In genomic region chr12:113072136-113072535, GRCh38 we compare ENCODE assay signal across 14 cellular contexts. TPM values are rescaled to one million over a fixed set of nuclear protein-coding genes. Genes with fewer than 3 reads are reported as not detected.
DNase-seq lines count a peak whose midpoint lies in the region; ATAC-seq lines count a peak whose summit lies in the region.
"Had no signal": no experiment of that assay in that cellular context is flagged by ENCODE, and none has a peak within 500 bp of the region (broad histone marks: within the 10 kb centered on the region; RNA-seq: fewer than 3 reads in every experiment).

No MANE protein-coding gene starts in this region.

- peak overlapping the region; percentile 53 to 64 for H3K4me3 Mint-ChIP-seq in activated T-cell treated with anti-CD3 and anti-CD28 coated beads, Interleukin-2, amount 50 U/mL, for 72 hours
- peak overlapping the region; percentile 15 for H3K4me3 Mint-ChIP-seq in activated T-helper 17 cell treated with anti-CD3 and anti-CD28 coated beads, Interleukin-2, amount 50 U/mL, for 72 hours
- H3K4me3 Mint-ChIP-seq: activated naive CD8-positive, alpha-beta T cell treated with anti-CD3 and anti-CD28 coated beads, Interleukin-2, amount 50 U/mL, for 24 hours had no signal

- intact Hi-C loops in sciatic nerve (cut with DNase I) = no loop called here

- no peak for DNase-seq in activated T-cell treated with anti-CD3 and anti-CD28 coated beads, Interleukin-2, amount 50 U/mL, for 72 hours
- DNase-seq in activated T-cell treated with anti-CD3 and anti-CD28 coated beads for 4 hours = no peak
- DNase-seq in HuH-7 (ENCODE audit: low spot score) = peak; percentile 50
- no peak for DNase-seq in sciatic nerve (ENCODE audit: low spot score)
- no peak for DNase-seq in GM19238 (ENCODE audit: insufficient read length, low spot score)
- DNase-seq: activated CD4-positive, alpha-beta T cell treated with anti-CD3 and anti-CD28 coated beads for 4 hours; activated naive CD8-positive, alpha-beta T cell treated with anti-CD3 and anti-CD28 coated beads, Interleukin-2, amount 50 U/mL, for 24 hours; foreskin keratinocyte; stimulated activated CD8-positive, alpha-beta memory T cell treated with anti-CD3 and anti-CD28 coated beads, Interleukin-4, amount 100 ng/mL, for 48 hours had no signal

- H3K4me1 Mint-ChIP-seq in activated T-cell treated with anti-CD3 and anti-CD28 coated beads, Interleukin-2, amount 50 U/mL, for 72 hours (ENCODE audit: low read depth) = peaks cover 59% of the 10 kb centered on the region
- peaks cover 35% of the 10 kb centered on the region for H3K4me1 Mint-ChIP-seq in activated T-helper 17 cell treated with anti-CD3 and anti-CD28 coated beads, Interleukin-2, amount 50 U/mL, for 72 hours

- peak; percentile 37 to 47 for ATAC-seq in activated T-cell treated with anti-CD3 and anti-CD28 coated beads, Interleukin-2, amount 50 U/mL, for 72 hours (replicated peaks in 1 of 2)
- peak; percentile 53 for ATAC-seq in activated T-helper 17 cell treated with anti-CD3 and anti-CD28 coated beads, Interleukin-2, amount 50 U/mL, for 72 hours (replicated peaks)
- peak; percentile 41 for ATAC-seq in sciatic nerve
- no peak for ATAC-seq in GM18868 (IDR thresholded peaks at IDR 0.05; ENCODE audit: unreplicated experiment)
- no peak for ATAC-seq in GM18867 (IDR thresholded peaks at IDR 0.05; ENCODE audit: unreplicated experiment)
- ATAC-seq: activated naive CD8-positive, alpha-beta T cell treated with anti-CD3 and anti-CD28 coated beads, Interleukin-2, amount 50 U/mL, for 24 hours; foreskin keratinocyte; K562 had no signal

- no peaks in the 10 kb centered on the region for H3K27me3 Mint-ChIP-seq in activated T-cell treated with anti-CD3 and anti-CD28 coated beads, Interleukin-2, amount 50 U/mL, for 72 hours (ENCODE audit: low read depth)
- H3K27me3 Mint-ChIP-seq in activated T-helper 17 cell treated with anti-CD3 and anti-CD28 coated beads, Interleukin-2, amount 50 U/mL, for 72 hours = no peaks in the 10 kb centered on the region
- H3K27me3 Mint-ChIP-seq: activated naive CD8-positive, alpha-beta T cell treated with anti-CD3 and anti-CD28 coated beads, Interleukin-2, amount 50 U/mL, for 24 hours had no signal

- no peaks in the 10 kb centered on the region for H3K36me3 Mint-ChIP-seq in activated T-cell treated with anti-CD3 and anti-CD28 coated beads, Interleukin-2, amount 50 U/mL, for 72 hours (ENCODE audit: insufficient read depth in 2 of 2)
- peaks cover 6% of the 10 kb centered on the region for H3K36me3 Mint-ChIP-seq in activated T-helper 17 cell treated with anti-CD3 and anti-CD28 coated beads, Interleukin-2, amount 50 U/mL, for 72 hours (ENCODE audit: low read depth)

- no peaks in the 10 kb centered on the region for H3K9me3 Mint-ChIP-seq in activated T-cell treated with anti-CD3 and anti-CD28 coated beads, Interleukin-2, amount 50 U/mL, for 72 hours
- no peaks in the 10 kb centered on the region for H3K9me3 Mint-ChIP-seq in activated T-helper 17 cell treated with anti-CD3 and anti-CD28 coated beads, Interleukin-2, amount 50 U/mL, for 72 hours
- H3K9me3 Mint-ChIP-seq: activated naive CD8-positive, alpha-beta T cell treated with anti-CD3 and anti-CD28 coated beads, Interleukin-2, amount 50 U/mL, for 24 hours had no signal

- peak overlapping the region; percentile 45 for H3K27ac Mint-ChIP-seq in activated T-cell treated with anti-CD3 and anti-CD28 coated beads, Interleukin-2, amount 50 U/mL, for 72 hours
- H3K27ac Mint-ChIP-seq in activated T-helper 17 cell treated with anti-CD3 and anti-CD28 coated beads, Interleukin-2, amount 50 U/mL, for 72 hours = peak overlapping the region; percentile 10
- H3K27ac Mint-ChIP-seq: activated naive CD8-positive, alpha-beta T cell treated with anti-CD3 and anti-CD28 coated beads, Interleukin-2, amount 50 U/mL, for 24 hours had no signal

RNA-seq across cellular contexts. Expression of gene DTX1, which starts 15.6 kb away (rescaled TPM):
- total RNA-seq in activated T-cell treated with anti-CD3 and anti-CD28 coated beads, Interleukin-2, amount 50 U/mL, for 72 hours = 10 to 100 TPM; 17.6 to 18.0 TPM
- total RNA-seq in activated T-helper 17 cell treated with anti-CD3 and anti-CD28 coated beads, Interleukin-2, amount 50 U/mL, for 72 hours = 10 to 100 TPM; 13.2 to 17.4 TPM
- 10.1 TPM for total RNA-seq in sciatic nerve
- total RNA-seq: foreskin keratinocyte, K562, SJSA1 had no signal

Comparison
In these comparisons a context has a peak if more than half of its experiments do, and no peak if none do; other contexts are left out.
1. ATAC-seq: peak in activated T-cell treated with anti-CD3 and anti-CD28 coated beads, Interleukin-2, amount 50 U/mL, for 72 hours (2 of 2), activated T-helper 17 cell treated with anti-CD3 and anti-CD28 coated beads, Interleukin-2, amount 50 U/mL, for 72 hours (single experiment) and sciatic nerve (single experiment); none in GM18868 (single experiment) and GM18867 (single experiment).